ENCODE assay signal across 8 cellular contexts in the genomic region with DNA sequence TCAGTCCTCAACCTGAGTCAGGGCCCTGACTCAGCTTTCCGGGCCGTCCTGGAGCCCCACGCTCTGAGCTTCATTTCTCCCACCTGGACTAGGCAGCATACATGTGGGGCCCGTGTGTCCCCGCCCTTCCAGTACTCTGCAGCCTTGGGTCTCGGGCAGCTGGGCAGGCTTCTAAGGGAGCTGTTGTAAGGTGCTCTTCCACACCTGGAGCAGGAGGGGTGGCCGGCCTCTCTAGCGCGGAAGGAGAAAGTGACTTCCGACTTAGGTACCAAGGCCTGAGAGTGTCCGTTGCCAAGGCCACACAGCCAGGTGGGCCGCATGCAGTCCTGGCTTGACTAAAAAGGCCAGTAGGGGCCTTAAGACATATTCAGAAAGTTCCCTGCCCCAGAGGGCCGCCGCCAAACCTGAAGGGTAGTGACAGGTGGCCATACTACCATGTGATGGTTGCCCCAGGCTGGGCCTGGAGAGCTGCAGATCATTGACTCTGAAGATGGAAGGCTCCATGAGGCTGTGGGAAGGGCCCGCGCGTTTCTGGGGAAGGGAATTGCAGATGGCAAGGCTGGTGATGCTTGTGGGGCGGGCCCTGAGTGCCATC. TPM values are rescaled to one million over a fixed set of nuclear protein-coding genes. Genes with fewer than 3 reads are reported as not detected.
DNase-seq lines count a peak whose midpoint lies in the region; ATAC-seq and TF ChIP-seq lines count a peak whose summit lies in the region.

No MANE protein-coding gene starts in this region.

- H3K79me1 ChIP-seq in mesenchymal stem cell (replicated peaks; ENCODE audit: low read length, poor library complexity, severe bottlenecking): peaks cover 21% of the 10 kb centered on the region

- peak overlapping the region; percentile 91 for H3K9ac ChIP-seq in mesenchymal stem cell (ENCODE audit: low read length)

- no peak overlapping the region for H2AFZ ChIP-seq in mesenchymal stem cell (ENCODE audit: low read depth, low read length)

- no peak for TF ChIP-seq POLR2A in GM18505 (IDR thresholded peaks at IDR 0.05; ENCODE audit: borderline replicate concordance, extremely low read depth, insufficient read depth, insufficient read length)

- H3K4me3 Mint-ChIP-seq in activated CD8-positive, alpha-beta T cell treated with anti-CD3 and anti-CD28 coated beads, Interleukin-2, amount 10 ng/mL, durations not matched to agents 7 days and 5 days: peak overlapping the region; percentile 69

- ATAC-seq in GM18505 (IDR thresholded peaks at IDR 0.05; ENCODE audit: unreplicated experiment): peak; percentile 3
- peak; percentile 19 for ATAC-seq in HG02610 (IDR thresholded peaks at IDR 0.05; ENCODE audit: unreplicated experiment)
- peak; percentile 28 for ATAC-seq in activated CD8-positive, alpha-beta T cell treated with anti-CD3 and anti-CD28 coated beads, Interleukin-2, amount 10 ng/mL, durations not matched to agents 7 days and 5 days

- no peak overlapping the region for H3K23ac ChIP-seq in mesenchymal stem cell (ENCODE audit: low read length in 2 of 2)

- H2BK15ac ChIP-seq in mesenchymal stem cell (ENCODE audit: low read depth, poor library complexity, severe bottlenecking): no peak overlapping the region

- DNase-seq in activated CD8-positive, alpha-beta T cell treated with anti-CD3 and anti-CD28 coated beads, Interleukin-2, amount 10 ng/mL, durations not matched to agents 7 days and 5 days: no peak
- DNase-seq in mesenchymal stem cell (no peak), NCI-H1092 (lab: John Stamatoyannopoulos, UW) (no peak), T1000 (lab: John Stamatoyannopoulos, UW) (no peak), amniotic stem cell (lab: John Stamatoyannopoulos, UW) (no peak)
- DNase-seq in stimulated activated CD4-positive, alpha-beta T cell treated with anti-CD3 and anti-CD28 coated beads, Interleukin-4, amount 100 ng/mL, for 1 hour: no peak

- no peaks in the 10 kb centered on the region for H3K9me3 ChIP-seq in mesenchymal stem cell (ENCODE audit: control insufficient read depth, low read length)

- H3K36me3 Mint-ChIP-seq in activated CD8-positive, alpha-beta T cell treated with anti-CD3 and anti-CD28 coated beads, Interleukin-2, amount 10 ng/mL, durations not matched to agents 7 days and 5 days (ENCODE audit: low read depth): peaks cover 40% of the 10 kb centered on the region

- peak overlapping the region; percentile 63 for H3K27ac Mint-ChIP-seq in activated CD8-positive, alpha-beta T cell treated with anti-CD3 and anti-CD28 coated beads, Interleukin-2, amount 10 ng/mL, durations not matched to agents 7 days and 5 days

- peak overlapping the region; percentile 29 for H4K8ac ChIP-seq in mesenchymal stem cell (ENCODE audit: low read length)

- no peak overlapping the region for H3K14ac ChIP-seq in mesenchymal stem cell (ENCODE audit: low read length in 2 of 2)

- peaks cover 52% of the 10 kb centered on the region for H3K4me1 ChIP-seq in mesenchymal stem cell (ENCODE audit: control insufficient read depth, insufficient read depth, low read depth, low read length)

- H4K91ac ChIP-seq in mesenchymal stem cell (ENCODE audit: low read length): no peak overlapping the region

- H3K4me3 ChIP-seq in mesenchymal stem cell (ENCODE audit: insufficient read depth in 1 of 2, low read depth in 1 of 2, low read length in 2 of 2): peak overlapping the region in 1 of 2 experiments; percentile 56

- H3K18ac ChIP-seq in mesenchymal stem cell (ENCODE audit: low read depth in 1 of 2, low read length in 2 of 2): no peak overlapping the region

- peak overlapping the region; percentile 37 to 51 for H2BK12ac ChIP-seq in mesenchymal stem cell (ENCODE audit: low read length in 2 of 2)

- peaks cover 10% of the 10 kb centered on the region for H3K4me1 Mint-ChIP-seq in activated CD8-positive, alpha-beta T cell treated with anti-CD3 and anti-CD28 coated beads, Interleukin-2, amount 10 ng/mL, durations not matched to agents 7 days and 5 days (ENCODE audit: low read depth)

- H3K27ac ChIP-seq in mesenchymal stem cell (ENCODE audit: low read length, poor library complexity, severe bottlenecking): peak overlapping the region; percentile 47

- peak overlapping the region; percentile 50 for H2AK5ac ChIP-seq in mesenchymal stem cell (ENCODE audit: low read length, severe bottlenecking)

- no peaks in the 10 kb centered on the region for H3K27me3 Mint-ChIP-seq in activated CD8-positive, alpha-beta T cell treated with anti-CD3 and anti-CD28 coated beads, Interleukin-2, amount 10 ng/mL, durations not matched to agents 7 days and 5 days (ENCODE audit: low read depth)

- peaks cover 47 to 51% of the 10 kb centered on the region in 2 experiments for H3K36me3 ChIP-seq in mesenchymal stem cell (ENCODE audit: control insufficient read depth in 1 of 2, insufficient read depth in 2 of 2, low read depth in 1 of 2, low read length in 2 of 2)

- peak overlapping the region; percentile 35 to 47 for H3K4ac ChIP-seq in mesenchymal stem cell (ENCODE audit: low read depth in 1 of 2, low read length in 2 of 2)

- POLR2A ChIA-PET in activated CD8-positive, alpha-beta T cell treated with anti-CD3 and anti-CD28 coated beads, Interleukin-2, amount 10 ng/mL, durations not matched to agents 7 days and 5 days (lab: Charles Lee): interaction anchor here (0.6 to 1.2 kb wide), 3 partner anchors 13 to 33 kb away, joined by 3 to 5 read pairs (median 5); no protein-coding TSS in a partner anchor

- peaks cover 4% of the 10 kb centered on the region for H3K9me3 Mint-ChIP-seq in activated CD8-positive, alpha-beta T cell treated with anti-CD3 and anti-CD28 coated beads, Interleukin-2, amount 10 ng/mL, durations not matched to agents 7 days and 5 days (ENCODE audit: insufficient read depth)

- no peak overlapping the region for H2BK120ac ChIP-seq in mesenchymal stem cell (ENCODE audit: low read depth, low read length)

- no peak overlapping the region for H2BK5ac ChIP-seq in mesenchymal stem cell (ENCODE audit: low read depth, low read length, poor library complexity, severe bottlenecking)

- WGBS in mesenchymal stem cell: 65% methylated on average over 18 of the region's 18 CpGs

- no peaks in the 10 kb centered on the region for H3K27me3 ChIP-seq in mesenchymal stem cell (ENCODE audit: control insufficient read depth in 1 of 2, insufficient read depth in 1 of 2, low read length in 2 of 2)

- H3K4me2 ChIP-seq in mesenchymal stem cell (ENCODE audit: low read length, poor library complexity, severe bottlenecking): no peak overlapping the region

- CTCF ChIA-PET in activated CD8-positive, alpha-beta T cell treated with anti-CD3 and anti-CD28 coated beads, Interleukin-2, amount 10 ng/mL, durations not matched to agents 7 days and 5 days (lab: Charles Lee): interaction anchor here (0.7 to 4.2 kb wide), 21 partner anchors 8 to 154 kb away, joined by 3 to 45 read pairs (median 4); a partner anchor contains a TSS

RNA-seq across cellular contexts. Expression of a gene that starts 9.4 kb away (rescaled TPM):
- under 1 TPM; 0.52 to 0.84 TPM for total RNA-seq in activated CD8-positive, alpha-beta T cell treated with anti-CD3 and anti-CD28 coated beads, Interleukin-2, amount 10 ng/mL, durations not matched to agents 7 days and 5 days
- polyA plus RNA-seq in mesenchymal stem cell (2013, experiment 1 of 2): 4.7 TPM
- polyA plus RNA-seq in mesenchymal stem cell (2013, experiment 2 of 2): 4.8 TPM

RNA-seq across cellular contexts. Expression of a gene that starts 19.4 kb away (rescaled TPM):
- total RNA-seq in activated CD8-positive, alpha-beta T cell treated with anti-CD3 and anti-CD28 coated beads, Interleukin-2, amount 10 ng/mL, durations not matched to agents 7 days and 5 days: not detected
- polyA plus RNA-seq in mesenchymal stem cell (2013, experiment 1 of 2): not detected
- not detected for polyA plus RNA-seq in mesenchymal stem cell (2013, experiment 2 of 2)

RNA-seq across cellular contexts. Expression of a gene that starts 23.5 kb away (rescaled TPM):
- total RNA-seq in activated CD8-positive, alpha-beta T cell treated with anti-CD3 and anti-CD28 coated beads, Interleukin-2, amount 10 ng/mL, durations not matched to agents 7 days and 5 days: 100 to 1,000 TPM; 515 to 531 TPM
- 474 TPM for polyA plus RNA-seq in mesenchymal stem cell (2013, experiment 1 of 2)
- 480 TPM for polyA plus RNA-seq in mesenchymal stem cell (2013, experiment 2 of 2)

RNA-seq across cellular contexts. Expression of a gene that starts 32.7 kb away (rescaled TPM):
- total RNA-seq in activated CD8-positive, alpha-beta T cell treated with anti-CD3 and anti-CD28 coated beads, Interleukin-2, amount 10 ng/mL, durations not matched to agents 7 days and 5 days: 10 to 100 TPM; 81.3 to 85.1 TPM
- 24.4 TPM for polyA plus RNA-seq in mesenchymal stem cell (2013, experiment 1 of 2)
- polyA plus RNA-seq in mesenchymal stem cell (2013, experiment 2 of 2): 23.2 TPM

RNA-seq across cellular contexts. Expression of a gene that starts 39.7 kb away (rescaled TPM):
- total RNA-seq in activated CD8-positive, alpha-beta T cell treated with anti-CD3 and anti-CD28 coated beads, Interleukin-2, amount 10 ng/mL, durations not matched to agents 7 days and 5 days: 10 to 100 TPM in 1 of 2 experiments, 1 to 10 TPM in 1; 9.7 to 12.7 TPM
- 4.2 TPM for polyA plus RNA-seq in mesenchymal stem cell (2013, experiment 1 of 2)
- 4.2 TPM for polyA plus RNA-seq in mesenchymal stem cell (2013, experiment 2 of 2)
